1 cellular context compared by ENCODE assay signal in the genomic region with DNA sequence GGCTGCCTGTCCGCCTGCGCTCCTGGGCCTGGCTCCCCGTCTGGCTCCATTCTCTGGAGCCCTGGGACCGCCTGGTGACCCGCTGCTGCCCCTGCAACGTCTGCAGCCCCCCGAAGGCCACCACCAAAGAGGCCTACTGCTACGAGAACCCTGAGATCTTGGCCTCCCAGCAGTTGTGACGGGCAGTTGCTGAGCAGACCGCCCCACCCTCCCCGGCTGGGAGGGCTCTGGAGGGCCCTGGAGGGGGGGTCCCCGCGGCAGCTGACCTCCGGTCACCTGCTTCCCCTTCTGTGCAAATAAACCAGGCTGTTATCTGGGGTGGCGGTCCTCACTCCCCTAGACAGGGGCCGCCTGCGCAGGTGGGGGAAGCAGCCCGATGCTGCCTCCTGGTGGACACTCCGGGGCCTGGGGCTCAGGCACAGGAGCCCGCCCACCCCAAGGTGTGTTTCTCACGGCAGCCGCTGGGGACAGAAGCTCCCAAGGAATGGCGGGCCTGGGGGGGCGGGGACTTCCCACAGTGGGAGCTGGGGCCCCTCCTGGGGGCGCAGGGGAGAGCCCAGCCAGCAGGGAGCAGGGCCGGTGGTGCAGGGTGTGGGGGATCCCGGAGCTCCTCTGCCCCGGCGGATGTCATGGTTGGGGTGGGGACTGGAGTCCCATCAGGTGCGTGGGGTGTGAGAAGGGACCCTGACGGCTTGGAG.
A peak's percentile ranks its signal among the peaks of the same experiment; 100 is the strongest.
TF ChIP-seq lines count a peak whose summit lies in the region.

No MANE protein-coding gene starts in this region.

TF ChIP-seq in HepG2, 621 proteins besides CTCF, POLR2A, EP300 and RAD21 (continued from another document and continues in another):
- TF ChIP-seq DMAP1 (CRISPR knock-in tag; IDR thresholded peaks at IDR 0.05): peak; percentile 68
- TF ChIP-seq MTA3 (CRISPR knock-in tag; IDR thresholded peaks at IDR 0.05): no peak
- no peak for TF ChIP-seq RBM22 (optimal IDR thresholded peaks at IDR 0.05; ENCODE audit: low read length)
- no peak; the same call in none of the 2 replicates for TF ChIP-seq NRL (CRISPR knock-in tag; IDR thresholded peaks at IDR 0.05; ENCODE audit: borderline replicate concordance)
- peak; percentile 28; the same call in 1 of the 2 replicates for TF ChIP-seq ZNF317 (CRISPR knock-in tag; IDR thresholded peaks at IDR 0.05)
- TF ChIP-seq CEBPB (IDR thresholded peaks at IDR 0.05; ENCODE audit: borderline replicate concordance, low read depth, low read length): no peak
- peak; percentile 86 for TF ChIP-seq SKI (IDR thresholded peaks at IDR 0.05; ENCODE audit: partially characterized antibody)
- TF ChIP-seq KLF16 (CRISPR knock-in tag; IDR thresholded peaks at IDR 0.05): peak in 1 of 2 experiments; percentile 92; a peak in 2 of 4 replicates
- 0 out of 2 replicates have a peak, but pooled peaks have one; percentile 49 for TF ChIP-seq NCOA1 (CRISPR knock-in tag; IDR thresholded peaks at IDR 0.05)
- TF ChIP-seq KDM5A (IDR thresholded peaks at IDR 0.05; ENCODE audit: borderline replicate concordance, low read length): 0 out of 2 replicates have a peak, but pooled peaks have one; percentile 7
- no peak for TF ChIP-seq JUN (CRISPR knock-in tag; IDR thresholded peaks at IDR 0.05)
- no peak for TF ChIP-seq MZF1 (CRISPR knock-in tag; IDR thresholded peaks at IDR 0.05; ENCODE audit: borderline replicate concordance)
- TF ChIP-seq ZNF282 (IDR thresholded peaks at IDR 0.05; ENCODE audit: partially characterized antibody): no peak
- TF ChIP-seq ZNF652 (CRISPR knock-in tag; IDR thresholded peaks at IDR 0.05; ENCODE audit: borderline replicate concordance, low read depth): no peak
- TF ChIP-seq, protein P1, sequence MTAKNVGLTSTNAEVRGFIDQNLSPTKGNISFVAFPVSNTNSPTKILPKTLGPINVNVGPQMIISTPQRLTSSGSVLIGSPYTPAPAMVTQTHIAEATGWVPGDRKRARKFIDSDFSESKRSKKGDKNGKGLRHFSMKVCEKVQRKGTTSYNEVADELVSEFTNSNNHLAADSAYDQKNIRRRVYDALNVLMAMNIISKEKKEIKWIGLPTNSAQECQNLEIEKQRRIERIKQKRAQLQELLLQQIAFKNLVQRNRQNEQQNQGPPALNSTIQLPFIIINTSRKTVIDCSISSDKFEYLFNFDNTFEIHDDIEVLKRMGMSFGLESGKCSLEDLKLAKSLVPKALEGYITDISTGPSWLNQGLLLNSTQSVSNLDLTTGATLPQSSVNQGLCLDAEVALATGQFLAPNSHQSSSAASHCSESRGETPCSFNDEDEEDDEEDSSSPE (CRISPR knock-in tag; IDR thresholded peaks at IDR 0.05): peak; percentile 70; the same call in 1 of the 2 replicates
- TF ChIP-seq ZNF143 (CRISPR knock-in tag; IDR thresholded peaks at IDR 0.05): 0 out of 2 replicates have a peak, but pooled peaks have one; percentile 10
- peak; percentile 92 for TF ChIP-seq KDM2A (CRISPR knock-in tag; IDR thresholded peaks at IDR 0.05; ENCODE audit: borderline replicate concordance, low read depth)
- TF ChIP-seq PCBP1 (IDR thresholded peaks at IDR 0.05; ENCODE audit: borderline replicate concordance, low read depth, low read length): no peak
- TF ChIP-seq TFDP1 (CRISPR knock-in tag; IDR thresholded peaks at IDR 0.05; ENCODE audit: borderline replicate concordance): peak; percentile 55; the same call in 1 of the 2 replicates
- no peak for TF ChIP-seq ZNF12 (CRISPR knock-in tag; IDR thresholded peaks at IDR 0.05)
- TF ChIP-seq IRF9 (CRISPR knock-in tag; IDR thresholded peaks at IDR 0.05; ENCODE audit: borderline replicate concordance): peak; percentile 21; the same call in 1 of the 2 replicates
- no peak for TF ChIP-seq ATM (IDR thresholded peaks at IDR 0.05; ENCODE audit: borderline replicate concordance)
- no peak for TF ChIP-seq NBN (conservative IDR thresholded peaks at IDR 0.05)
- TF ChIP-seq RNF219 (CRISPR knock-in tag; IDR thresholded peaks at IDR 0.05): no peak
- TF ChIP-seq ZSCAN31 (CRISPR knock-in tag; IDR thresholded peaks at IDR 0.05; ENCODE audit: low read depth): peak; percentile 71; the same call in 1 of the 2 replicates
- TF ChIP-seq RARG (CRISPR knock-in tag; IDR thresholded peaks at IDR 0.05; ENCODE audit: low read depth): no peak
- TF ChIP-seq NR1H2 (CRISPR knock-in tag; IDR thresholded peaks at IDR 0.05; ENCODE audit: borderline replicate concordance, low read depth): no peak; the same call in 1 of the 2 replicates
- no peak; the same call in 1 of the 2 replicates for TF ChIP-seq SIN3A (IDR thresholded peaks at IDR 0.05; ENCODE audit: borderline replicate concordance, low read depth, low read length)
- TF ChIP-seq, protein P2, sequence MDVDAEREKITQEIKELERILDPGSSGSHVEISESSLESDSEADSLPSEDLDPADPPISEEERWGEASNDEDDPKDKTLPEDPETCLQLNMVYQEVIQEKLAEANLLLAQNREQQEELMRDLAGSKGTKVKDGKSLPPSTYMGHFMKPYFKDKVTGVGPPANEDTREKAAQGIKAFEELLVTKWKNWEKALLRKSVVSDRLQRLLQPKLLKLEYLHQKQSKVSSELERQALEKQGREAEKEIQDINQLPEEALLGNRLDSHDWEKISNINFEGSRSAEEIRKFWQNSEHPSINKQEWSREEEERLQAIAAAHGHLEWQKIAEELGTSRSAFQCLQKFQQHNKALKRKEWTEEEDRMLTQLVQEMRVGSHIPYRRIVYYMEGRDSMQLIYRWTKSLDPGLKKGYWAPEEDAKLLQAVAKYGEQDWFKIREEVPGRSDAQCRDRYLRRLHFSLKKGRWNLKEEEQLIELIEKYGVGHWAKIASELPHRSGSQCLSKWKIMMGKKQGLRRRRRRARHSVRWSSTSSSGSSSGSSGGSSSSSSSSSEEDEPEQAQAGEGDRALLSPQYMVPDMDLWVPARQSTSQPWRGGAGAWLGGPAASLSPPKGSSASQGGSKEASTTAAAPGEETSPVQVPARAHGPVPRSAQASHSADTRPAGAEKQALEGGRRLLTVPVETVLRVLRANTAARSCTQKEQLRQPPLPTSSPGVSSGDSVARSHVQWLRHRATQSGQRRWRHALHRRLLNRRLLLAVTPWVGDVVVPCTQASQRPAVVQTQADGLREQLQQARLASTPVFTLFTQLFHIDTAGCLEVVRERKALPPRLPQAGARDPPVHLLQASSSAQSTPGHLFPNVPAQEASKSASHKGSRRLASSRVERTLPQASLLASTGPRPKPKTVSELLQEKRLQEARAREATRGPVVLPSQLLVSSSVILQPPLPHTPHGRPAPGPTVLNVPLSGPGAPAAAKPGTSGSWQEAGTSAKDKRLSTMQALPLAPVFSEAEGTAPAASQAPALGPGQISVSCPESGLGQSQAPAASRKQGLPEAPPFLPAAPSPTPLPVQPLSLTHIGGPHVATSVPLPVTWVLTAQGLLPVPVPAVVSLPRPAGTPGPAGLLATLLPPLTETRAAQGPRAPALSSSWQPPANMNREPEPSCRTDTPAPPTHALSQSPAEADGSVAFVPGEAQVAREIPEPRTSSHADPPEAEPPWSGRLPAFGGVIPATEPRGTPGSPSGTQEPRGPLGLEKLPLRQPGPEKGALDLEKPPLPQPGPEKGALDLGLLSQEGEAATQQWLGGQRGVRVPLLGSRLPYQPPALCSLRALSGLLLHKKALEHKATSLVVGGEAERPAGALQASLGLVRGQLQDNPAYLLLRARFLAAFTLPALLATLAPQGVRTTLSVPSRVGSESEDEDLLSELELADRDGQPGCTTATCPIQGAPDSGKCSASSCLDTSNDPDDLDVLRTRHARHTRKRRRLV (CRISPR knock-in tag; IDR thresholded peaks at IDR 0.05): peak; percentile 42; the same call in 1 of the 2 replicates
- no peak for TF ChIP-seq ZNF781 (CRISPR knock-in tag; IDR thresholded peaks at IDR 0.05; ENCODE audit: borderline replicate concordance, not compliant biosample characterization)
- no peak for TF ChIP-seq NR2F2 (IDR thresholded peaks at IDR 0.05; ENCODE audit: borderline replicate concordance, low read depth)
- TF ChIP-seq LRRFIP1 (CRISPR knock-in tag; conservative IDR thresholded peaks at IDR 0.05): no peak
- 0 out of 2 replicates have a peak, but pooled peaks have one; percentile 62 for TF ChIP-seq BRD4 (CRISPR knock-in tag; IDR thresholded peaks at IDR 0.05)
- no peak for TF ChIP-seq ZNF577 (CRISPR knock-in tag; IDR thresholded peaks at IDR 0.05; ENCODE audit: borderline replicate concordance, low read depth)
- TF ChIP-seq, protein P3, sequence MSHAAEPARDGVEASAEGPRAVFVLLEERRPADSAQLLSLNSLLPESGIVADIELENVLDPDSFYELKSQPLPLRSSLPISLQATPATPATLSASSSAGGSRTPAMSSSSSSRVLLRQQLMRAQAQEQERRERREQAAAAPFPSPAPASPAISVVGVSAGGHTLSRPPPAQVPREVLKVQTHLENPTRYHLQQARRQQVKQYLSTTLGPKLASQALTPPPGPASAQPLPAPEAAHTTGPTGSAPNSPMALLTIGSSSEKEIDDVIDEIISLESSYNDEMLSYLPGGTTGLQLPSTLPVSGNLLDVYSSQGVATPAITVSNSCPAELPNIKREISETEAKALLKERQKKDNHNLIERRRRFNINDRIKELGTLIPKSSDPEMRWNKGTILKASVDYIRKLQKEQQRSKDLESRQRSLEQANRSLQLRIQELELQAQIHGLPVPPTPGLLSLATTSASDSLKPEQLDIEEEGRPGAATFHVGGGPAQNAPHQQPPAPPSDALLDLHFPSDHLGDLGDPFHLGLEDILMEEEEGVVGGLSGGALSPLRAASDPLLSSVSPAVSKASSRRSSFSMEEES (CRISPR knock-in tag; IDR thresholded peaks at IDR 0.05): peak; percentile 97
- no peak; the same call in 1 of the 2 replicates for TF ChIP-seq ATF2 (CRISPR knock-in tag; IDR thresholded peaks at IDR 0.05)
- TF ChIP-seq SATB2 (CRISPR knock-in tag; IDR thresholded peaks at IDR 0.05): no peak
- no peak for TF ChIP-seq SETDB1 (CRISPR knock-in tag; IDR thresholded peaks at IDR 0.05; ENCODE audit: borderline replicate concordance)
- TF ChIP-seq TCF12 (IDR thresholded peaks at IDR 0.05): no peak
- TF ChIP-seq TCF12 (CRISPR knock-in tag; IDR thresholded peaks at IDR 0.05): peak; percentile 42; the same call in 1 of the 2 replicates
- TF ChIP-seq KAT7 (CRISPR knock-in tag; IDR thresholded peaks at IDR 0.05; ENCODE audit: borderline replicate concordance): peak; percentile 29; the same call in 1 of the 2 replicates
